In the genomic region with DNA sequence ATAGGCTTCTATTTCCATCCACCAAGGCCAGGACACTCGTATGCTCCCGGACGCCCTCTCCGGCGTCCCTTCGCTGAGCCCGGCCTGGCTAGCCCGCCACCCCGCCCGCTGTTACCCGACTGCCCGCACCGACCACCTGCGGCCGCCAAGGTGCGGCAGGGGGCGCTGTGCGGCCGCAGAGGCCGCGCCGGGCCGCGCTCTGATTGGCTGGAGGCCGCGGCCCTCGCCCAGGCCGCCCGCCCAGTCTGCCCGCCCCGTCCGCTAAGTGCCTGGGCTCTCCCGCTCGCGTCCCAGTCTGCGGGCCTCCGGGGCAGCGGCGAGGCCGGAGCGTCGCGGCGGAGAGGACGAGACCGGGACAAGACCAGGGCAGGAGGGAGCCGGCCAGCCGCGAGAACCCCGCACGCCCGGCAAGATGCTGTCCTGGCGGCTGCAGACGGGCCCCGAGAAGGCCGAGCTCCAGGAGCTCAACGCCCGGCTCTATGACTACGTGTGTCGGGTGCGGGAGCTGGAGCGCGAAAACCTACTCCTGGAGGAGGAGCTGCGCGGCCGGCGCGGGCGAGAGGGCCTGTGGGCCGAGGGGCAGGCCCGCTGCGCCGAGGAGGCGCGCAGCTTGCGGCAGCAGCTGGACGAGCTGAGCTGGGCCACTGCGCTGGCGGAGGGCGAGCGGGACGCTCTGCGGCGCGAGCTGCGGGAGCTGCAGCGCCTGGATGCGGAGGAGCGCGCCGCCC, we compare ENCODE assay signal across 8 cellular contexts. TPM values are rescaled to one million over a fixed set of nuclear protein-coding genes. Genes with fewer than 3 reads are reported as not detected.
DNase-seq lines count a peak whose midpoint lies in the region; ATAC-seq and TF ChIP-seq lines count a peak whose summit lies in the region.

A gene with protein sequence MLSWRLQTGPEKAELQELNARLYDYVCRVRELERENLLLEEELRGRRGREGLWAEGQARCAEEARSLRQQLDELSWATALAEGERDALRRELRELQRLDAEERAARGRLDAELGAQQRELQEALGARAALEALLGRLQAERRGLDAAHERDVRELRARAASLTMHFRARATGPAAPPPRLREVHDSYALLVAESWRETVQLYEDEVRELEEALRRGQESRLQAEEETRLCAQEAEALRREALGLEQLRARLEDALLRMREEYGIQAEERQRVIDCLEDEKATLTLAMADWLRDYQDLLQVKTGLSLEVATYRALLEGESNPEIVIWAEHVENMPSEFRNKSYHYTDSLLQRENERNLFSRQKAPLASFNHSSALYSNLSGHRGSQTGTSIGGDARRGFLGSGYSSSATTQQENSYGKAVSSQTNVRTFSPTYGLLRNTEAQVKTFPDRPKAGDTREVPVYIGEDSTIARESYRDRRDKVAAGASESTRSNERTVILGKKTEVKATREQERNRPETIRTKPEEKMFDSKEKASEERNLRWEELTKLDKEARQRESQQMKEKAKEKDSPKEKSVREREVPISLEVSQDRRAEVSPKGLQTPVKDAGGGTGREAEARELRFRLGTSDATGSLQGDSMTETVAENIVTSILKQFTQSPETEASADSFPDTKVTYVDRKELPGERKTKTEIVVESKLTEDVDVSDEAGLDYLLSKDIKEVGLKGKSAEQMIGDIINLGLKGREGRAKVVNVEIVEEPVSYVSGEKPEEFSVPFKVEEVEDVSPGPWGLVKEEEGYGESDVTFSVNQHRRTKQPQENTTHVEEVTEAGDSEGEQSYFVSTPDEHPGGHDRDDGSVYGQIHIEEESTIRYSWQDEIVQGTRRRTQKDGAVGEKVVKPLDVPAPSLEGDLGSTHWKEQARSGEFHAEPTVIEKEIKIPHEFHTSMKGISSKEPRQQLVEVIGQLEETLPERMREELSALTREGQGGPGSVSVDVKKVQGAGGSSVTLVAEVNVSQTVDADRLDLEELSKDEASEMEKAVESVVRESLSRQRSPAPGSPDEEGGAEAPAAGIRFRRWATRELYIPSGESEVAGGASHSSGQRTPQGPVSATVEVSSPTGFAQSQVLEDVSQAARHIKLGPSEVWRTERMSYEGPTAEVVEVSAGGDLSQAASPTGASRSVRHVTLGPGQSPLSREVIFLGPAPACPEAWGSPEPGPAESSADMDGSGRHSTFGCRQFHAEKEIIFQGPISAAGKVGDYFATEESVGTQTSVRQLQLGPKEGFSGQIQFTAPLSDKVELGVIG (N-terminal part only) (plus strand): TSS at position 293 of the 728 bp plus-strand sequence. CDS start 120 bp downstream, at position 413.

- H3K27me3 ChIP-seq in RWPE2 (ENCODE audit: insufficient read depth, poor library complexity, severe bottlenecking) (no peaks in the 10 kb centered on the region), skeletal muscle satellite cell (ENCODE audit: control insufficient read depth, insufficient read depth, low read length) (peaks cover 18% of the 10 kb centered on the region)

- H3K4me3 ChIP-seq in RWPE2 (ENCODE audit: severe bottlenecking) (peak within 1 kb of the TSS; percentile 45), skeletal muscle satellite cell (ENCODE audit: low read length) (peak within 1 kb of the TSS; percentile 72)

- peak; percentile 99 for TF ChIP-seq CTCF in RWPE2 (IDR thresholded peaks at IDR 0.05; ENCODE audit: poor library complexity, severe bottlenecking)

- H3K36me3 ChIP-seq in RWPE2 (ENCODE audit: low read depth) (no peaks in the 10 kb centered on the region), skeletal muscle satellite cell (ENCODE audit: insufficient read depth, low read length) (no peaks in the 10 kb centered on the region)

- peak within 1 kb of the TSS; percentile 87 for H3K4me2 ChIP-seq in skeletal muscle satellite cell (ENCODE audit: low read length)

- H3K9me3 ChIP-seq in RWPE2 (ENCODE audit: severe bottlenecking) (no peaks in the 10 kb centered on the region), skeletal muscle satellite cell (replicated peaks; ENCODE audit: low read length) (no peaks in the 10 kb centered on the region)

- peak; percentile 40 for DNase-seq in G401 (ENCODE audit: low spot score)
- peak; percentile 93 for DNase-seq in HuH-7 (ENCODE audit: low spot score)
- DNase-seq in RWPE2 (ENCODE audit: low spot score): no peak
- peak in 58 of 61 donors; percentile 4 to 88 (median 58) for DNase-seq in caudate nucleus (lab: John Stamatoyannopoulos, UW)
- peak; percentile 70 for DNase-seq in iris pigment epithelial cell (ENCODE audit: low read depth)
- no peak for DNase-seq in stimulated activated naive CD4-positive, alpha-beta T cell treated with Interleukin-2 at 50 U/mL for 16 hours (lab: John Stamatoyannopoulos, UW)

- no peaks in the 10 kb centered on the region for H3K4me1 ChIP-seq in RWPE2 (ENCODE audit: insufficient read depth, poor library complexity, severe bottlenecking)
- H3K4me1 ChIP-seq in skeletal muscle satellite cell (ENCODE audit: control insufficient read depth, insufficient read depth, low read length): peaks cover 20% of the 10 kb centered on the region

- in situ Hi-C loops in G401 (cut with HindIII; ENCODE audit: low sequenced_read_pairs): loop anchor here (5.0 kb wide), 1 partner anchor 62 kb away; no protein-coding TSS in a partner anchor

- H3K9ac ChIP-seq in skeletal muscle satellite cell (ENCODE audit: low read depth, low read length): peak within 1 kb of the TSS; percentile 18

- H3K27ac ChIP-seq in RWPE2 (ENCODE audit: poor library complexity, severe bottlenecking) (no peak within 1 kb of the TSS), caudate nucleus (ENCODE audit: low read depth, low read length) (peak within 1 kb of the TSS; percentile 39)

- ATAC-seq in GM21529 (IDR thresholded peaks at IDR 0.05; ENCODE audit: unreplicated experiment): peak; percentile 67
- ATAC-seq in RWPE2 (ENCODE audit: low read depth): peak; percentile 83

RNA-seq across cellular contexts. Expression of the gene that starts here (rescaled TPM):
- 21.8 and 26.1 TPM in 2 replicates for total RNA-seq in G401 (2014; rRNA removed; shearing (Covaris generic))
- 0.66 and 1.0 TPM in 2 replicates for total RNA-seq in skeletal muscle satellite cell (2012; rRNA removed)

Comparison
In these comparisons a context has a peak if more than half of its experiments do, and no peak if none do; other contexts are left out.
1. DNase-seq: peak in G401 (single experiment), HuH-7 (single experiment), caudate nucleus (58 of 61) and iris pigment epithelial cell (single experiment); none in RWPE2 (single experiment) and stimulated activated naive CD4-positive, alpha-beta T cell treated with Interleukin-2 at 50 U/mL for 16 hours (single experiment).